In genomic region chr1:238624786-238625185, GRCh38 we compare ENCODE assay signal across 20 cellular contexts.
"Had no signal": no experiment of that assay in that cellular context is flagged by ENCODE, and none has a peak within 500 bp of the region (broad histone marks: within the 10 kb centered on the region; RNA-seq: fewer than 3 reads in every experiment).

No MANE protein-coding gene starts in this region.

- H3K27me3 ChIP-seq: ascending aorta, cardiac muscle cell, gastrocnemius medialis, neural progenitor cell, pancreas, testis had no signal

- H3K27me3 Mint-ChIP-seq: activated CD4-positive, alpha-beta T cell treated with anti-CD3 and anti-CD28 coated beads for 36 hours; activated naive CD8-positive, alpha-beta T cell treated with anti-CD3 and anti-CD28 coated beads, Interleukin-2, amount 50 U/mL, for 24 hours; stimulated activated naive CD8-positive, alpha-beta T cell treated with anti-CD3 and anti-CD28 coated beads, Interleukin-15, amount 100 ng/mL, for 72 hours had no signal

- H3K4me3 Mint-ChIP-seq: activated CD4-positive, alpha-beta T cell treated with anti-CD3 and anti-CD28 coated beads for 36 hours; activated CD8-positive, alpha-beta T cell treated with anti-CD3 and anti-CD28 coated beads, Interleukin-2, amount 10 ng/mL, durations not matched to agents 7 days and 5 days; activated naive CD8-positive, alpha-beta T cell treated with anti-CD3 and anti-CD28 coated beads, Interleukin-2, amount 50 U/mL, for 24 hours; mesothelial cell of epicardium; neural progenitor cell; stimulated activated naive CD8-positive, alpha-beta T cell treated with anti-CD3 and anti-CD28 coated beads, Interleukin-15, amount 100 ng/mL, for 72 hours had no signal

- H3K9me3 ChIP-seq: ascending aorta, gastrocnemius medialis, lower lobe of right lung, pancreas, testis had no signal

- FAIRE-seq: pancreas had no signal

- H3K27ac Mint-ChIP-seq: activated CD4-positive, alpha-beta T cell treated with anti-CD3 and anti-CD28 coated beads for 36 hours; activated CD8-positive, alpha-beta T cell treated with anti-CD3 and anti-CD28 coated beads, Interleukin-2, amount 10 ng/mL, durations not matched to agents 7 days and 5 days; activated naive CD8-positive, alpha-beta T cell treated with anti-CD3 and anti-CD28 coated beads, Interleukin-2, amount 50 U/mL, for 24 hours; mesothelial cell of epicardium; neural progenitor cell; stimulated activated naive CD8-positive, alpha-beta T cell treated with anti-CD3 and anti-CD28 coated beads, Interleukin-15, amount 100 ng/mL, for 72 hours had no signal

- H3K9ac ChIP-seq: neural progenitor cell had no signal

- H3K4me2 ChIP-seq: neural progenitor cell had no signal

- H3K36me3 Mint-ChIP-seq: mesothelial cell of epicardium, neural progenitor cell had no signal

- H3K4me1 Mint-ChIP-seq: activated CD4-positive, alpha-beta T cell treated with anti-CD3 and anti-CD28 coated beads for 36 hours; activated naive CD8-positive, alpha-beta T cell treated with anti-CD3 and anti-CD28 coated beads, Interleukin-2, amount 50 U/mL, for 24 hours; mesothelial cell of epicardium; neural progenitor cell; stimulated activated naive CD8-positive, alpha-beta T cell treated with anti-CD3 and anti-CD28 coated beads, Interleukin-15, amount 100 ng/mL, for 72 hours had no signal

- H3K27ac ChIP-seq: ascending aorta, cardiac muscle cell, coronary artery, gastrocnemius medialis, lower lobe of right lung, neural progenitor cell, pancreas, testis, VCaP had no signal

- ATAC-seq: activated CD4-positive, alpha-beta T cell treated with anti-CD3 and anti-CD28 coated beads for 36 hours; activated CD8-positive, alpha-beta T cell treated with anti-CD3 and anti-CD28 coated beads, Interleukin-2, amount 10 ng/mL, durations not matched to agents 7 days and 5 days; activated naive CD8-positive, alpha-beta T cell treated with anti-CD3 and anti-CD28 coated beads, Interleukin-2, amount 50 U/mL, for 24 hours; gastrocnemius medialis; lower lobe of right lung; pancreas; stimulated activated naive CD8-positive, alpha-beta T cell treated with anti-CD3 and anti-CD28 coated beads, Interleukin-15, amount 100 ng/mL, for 72 hours had no signal

- H3K4me3 ChIP-seq: ascending aorta, cardiac muscle cell, coronary artery, gastrocnemius medialis, lower lobe of right lung, neural progenitor cell, pancreas, testis had no signal

- H3K36me3 ChIP-seq: ascending aorta, cardiac muscle cell, gastrocnemius medialis, lower lobe of right lung, neural progenitor cell, pancreas had no signal

- H2AFZ ChIP-seq: neural progenitor cell had no signal

- H3K4me1 ChIP-seq: ascending aorta, gastrocnemius medialis, lower lobe of right lung, neural progenitor cell, pancreas, testis had no signal

- DNase-seq: activated CD4-positive, alpha-beta T cell treated with anti-CD3 and anti-CD28 coated beads for 36 hours; activated CD8-positive, alpha-beta T cell treated with anti-CD3 and anti-CD28 coated beads, Interleukin-2, amount 10 ng/mL, durations not matched to agents 7 days and 5 days; activated naive CD4-positive, alpha-beta T cell treated with Interleukin-2 at 50 U/mL for 16 hours; activated naive CD8-positive, alpha-beta T cell treated with anti-CD3 and anti-CD28 coated beads, Interleukin-2, amount 50 U/mL, for 24 hours; effector CD4-positive, alpha-beta T cell; gastrocnemius medialis; hippocampal formation; lower lobe of right lung; pancreas; stimulated activated CD4-positive, alpha-beta T cell treated with anti-CD3 and anti-CD28 coated beads, Interleukin-15, amount 100 ng/mL, for 24 hours; stimulated activated CD4-positive, alpha-beta T cell treated with anti-CD3 and anti-CD28 coated beads, Interleukin-4, amount 100 ng/mL, for 24 hours; stimulated activated naive CD8-positive, alpha-beta T cell treated with anti-CD3 and anti-CD28 coated beads, Interleukin-15, amount 100 ng/mL, for 72 hours; T1000; testis had no signal
